In genomic region chr6:90695316-90695715, GRCh38 we compare ENCODE assay signal across 1 cellular context.
TF ChIP-seq lines count a peak whose summit lies in the region.

No MANE protein-coding gene starts in this region.

TF ChIP-seq in H1, 55 proteins besides CTCF, POLR2A, EP300 and RAD21 (continued from another document):
- TF ChIP-seq BRCA1 (IDR thresholded peaks at IDR 0.05; ENCODE audit: low read depth, low read length) (no peak), GTF2F1 (IDR thresholded peaks at IDR 0.05; ENCODE audit: borderline replicate concordance, low read depth, low read length) (no peak)
